ENCODE assay signal across 10 cellular contexts in the genomic region with DNA sequence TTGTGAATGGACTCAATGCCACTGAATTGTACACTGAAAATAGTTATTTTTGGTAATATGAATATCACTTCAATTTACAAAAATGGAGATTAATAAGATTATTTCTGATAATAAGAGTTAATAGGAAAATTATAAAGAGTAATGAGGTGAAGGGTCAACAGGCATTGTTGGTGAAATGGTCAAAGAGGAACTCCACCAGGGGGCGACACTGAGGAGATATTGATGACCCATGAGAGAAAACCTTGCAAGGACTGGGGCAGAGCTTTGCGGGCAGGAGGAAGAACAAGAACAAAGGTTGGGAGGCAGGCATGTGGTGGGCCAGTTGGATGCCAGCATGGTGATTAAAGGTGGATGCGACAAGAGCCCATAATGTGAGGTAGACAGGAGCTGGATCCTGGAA.
DNase-seq lines count a peak whose midpoint lies in the region; ATAC-seq, FAIRE-seq and TF ChIP-seq lines count a peak whose summit lies in the region.
"Had no signal": no experiment of that assay in that cellular context is flagged by ENCODE, and none has a peak within 500 bp of the region (broad histone marks: within the 10 kb centered on the region; RNA-seq: fewer than 3 reads in every experiment).

No MANE protein-coding gene starts in this region.

- no peaks in the 10 kb centered on the region for H3K36me3 Mint-ChIP-seq in CD4-positive, alpha-beta T cell (ENCODE audit: low read depth)

- no peak for FAIRE-seq in kidney (lab: Jason Lieb, UNC)

- no peak overlapping the region for H3K9ac ChIP-seq in kidney (ENCODE audit: low read length in 2 of 2)

- H3K4me1 Mint-ChIP-seq in CD4-positive, alpha-beta T cell (ENCODE audit: low read depth): no peaks in the 10 kb centered on the region

- intact Hi-C loops in CD4-positive, alpha-beta T cell (cut with DNase I, micrococcal nuclease): no loop called here
- intact Hi-C loops in kidney (cut with DNase I): no loop called here

- H3K27me3 ChIP-seq in CD4-positive, alpha-beta T cell (ENCODE audit: control insufficient read depth, insufficient read depth, low read length): no peaks in the 10 kb centered on the region
- no peaks in the 10 kb centered on the region for H3K27me3 ChIP-seq in RWPE2 (ENCODE audit: insufficient read depth, poor library complexity, severe bottlenecking)
- H3K27me3 ChIP-seq: hepatocyte had no signal

- CTCF ChIA-PET in CD4-positive, alpha-beta T cell (lab: Charles Lee): no interaction called here

- H3K4me3 ChIP-seq in RWPE2 (ENCODE audit: severe bottlenecking) (no peak overlapping the region), kidney (ENCODE audit: low read length in 2 of 2) (no peak overlapping the region)
- H3K4me3 ChIP-seq: hepatocyte had no signal

- H3K27ac ChIP-seq in CD4-positive, alpha-beta T cell (ENCODE audit: low read depth, low read length): no peak overlapping the region
- H3K27ac ChIP-seq in RWPE2 (ENCODE audit: poor library complexity, severe bottlenecking) (no peak overlapping the region), kidney (ENCODE audit: low read depth in 2 of 2, low read length in 2 of 2) (no peak overlapping the region)
- H3K27ac ChIP-seq: hepatocyte had no signal

- peak in 1 of 10 experiments; percentile 3 for DNase-seq in CD4-positive, alpha-beta T cell
- DNase-seq in RWPE2 (ENCODE audit: low spot score): no peak
- peak; percentile 36 for DNase-seq in iPS DF 4.7 (ENCODE audit: extremely low read depth, low spot score)
- no peak for DNase-seq in kidney
- DNase-seq in NCI-H128 (lab: John Stamatoyannopoulos, UW; ENCODE audit: unreplicated experiment): no peak
- DNase-seq in DMS79 (lab: John Stamatoyannopoulos, UW): no peak
- DNase-seq in GM19238 (ENCODE audit: insufficient read length, low spot score): no peak
- DNase-seq: caudate nucleus had no signal

- no peak overlapping the region for H3K27ac Mint-ChIP-seq in CD4-positive, alpha-beta T cell

- H3K36me3 ChIP-seq in RWPE2 (ENCODE audit: low read depth) (no peaks in the 10 kb centered on the region), kidney (ENCODE audit: control insufficient read depth in 1 of 2, insufficient read depth in 2 of 2, low read length in 2 of 2) (no peaks in the 10 kb centered on the region)

- no peaks in the 10 kb centered on the region for H3K4me1 ChIP-seq in RWPE2 (ENCODE audit: insufficient read depth, poor library complexity, severe bottlenecking)
- no peaks in the 10 kb centered on the region for H3K4me1 ChIP-seq in kidney (ENCODE audit: control insufficient read depth in 1 of 2, insufficient read depth in 1 of 2, low read depth in 1 of 2, low read length in 2 of 2)

- TF ChIP-seq CTCF in CD4-positive, alpha-beta T cell (IDR thresholded peaks at IDR 0.05): peak; percentile 52
- TF ChIP-seq CTCF in GM12872 (IDR thresholded peaks at IDR 0.05; ENCODE audit: insufficient read depth, low read depth, low read length) (peak; percentile 36; the same call in 1 of the 3 replicates), RWPE2 (IDR thresholded peaks at IDR 0.05; ENCODE audit: poor library complexity, severe bottlenecking) (peak; percentile 25), kidney (IDR thresholded peaks at IDR 0.05; ENCODE audit: borderline replicate concordance, extremely low read depth, insufficient read depth) (no peak)

- no peaks in the 10 kb centered on the region for H3K9me3 ChIP-seq in CD4-positive, alpha-beta T cell (ENCODE audit: control insufficient read depth, low read length)
- H3K9me3 ChIP-seq in RWPE2 (ENCODE audit: severe bottlenecking): peaks cover 3% of the 10 kb centered on the region
- H3K9me3 ChIP-seq in kidney (ENCODE audit: control insufficient read depth in 1 of 2, low read length in 2 of 2): no peaks in the 10 kb centered on the region

- peaks cover under 1% of the 10 kb centered on the region for H3K27me3 Mint-ChIP-seq in CD4-positive, alpha-beta T cell

- no peaks in the 10 kb centered on the region for H3K9me3 Mint-ChIP-seq in CD4-positive, alpha-beta T cell

- no peak for ATAC-seq in CD4-positive, alpha-beta T cell (ENCODE audit: poor library complexity)
- no peak for ATAC-seq in RWPE2 (ENCODE audit: low read depth)

- POLR2A ChIA-PET in CD4-positive, alpha-beta T cell (lab: Charles Lee): no interaction called here

- H3K4me3 Mint-ChIP-seq in CD4-positive, alpha-beta T cell: no peak overlapping the region
